9 cellular contexts compared by ENCODE assay signal in genomic region chr17:8965394-8966168, GRCh38. TPM values are rescaled to one million over a fixed set of nuclear protein-coding genes. Genes with fewer than 3 reads are reported as not detected.
A peak's percentile ranks its signal among the peaks of the same experiment; 100 is the strongest.
DNase-seq lines count a peak whose midpoint lies in the region; ATAC-seq and TF ChIP-seq lines count a peak whose summit lies in the region.
"Had no signal": no experiment of that assay in that cellular context is flagged by ENCODE, and none has a peak within 500 bp of the region (broad histone marks: within the 10 kb centered on the region; RNA-seq: fewer than 3 reads in every experiment).

Gene PIK3R5 (minus strand): TSS chr17:8965707. CDS start chr17:8911494, 54,213 bp downstream.

- DNase-seq in CD1c-positive myeloid dendritic cell (ENCODE audit: extremely low spot score): peak; percentile 83
- peak; percentile 74 for DNase-seq in NB4 (ENCODE audit: low read depth)
- DNase-seq in activated CD8-positive, alpha-beta memory T cell treated with anti-CD3 and anti-CD28 coated beads, Interleukin-2, amount 50 U/mL, for 1 hour (ENCODE audit: extremely low read depth): peak; percentile 51
- peak in 1 of 2 donors; percentile 19 for DNase-seq in cardiac muscle cell (ENCODE audit: low read depth in 1 of 2, low spot score in 1 of 2)
- peak; percentile 67 for DNase-seq in sciatic nerve (ENCODE audit: low spot score)
- DNase-seq in NCI-H446 (lab: John Stamatoyannopoulos, UW): no peak
- no peak for DNase-seq in occipital lobe (lab: John Stamatoyannopoulos, UW)

- intact Hi-C loops in sciatic nerve (cut with DNase I): no loop called here

- no peaks in the 10 kb centered on the region for H3K9me3 ChIP-seq in cardiac muscle cell (ENCODE audit: low read depth)

- peaks cover 66% of the 10 kb centered on the region for H3K27me3 ChIP-seq in cardiac muscle cell

- H3K4me3 ChIP-seq in NB4 (ENCODE audit: low read depth, low read length) (peak within 1 kb of the TSS; percentile 28), cardiac muscle cell (peak within 1 kb of the TSS; percentile 23)

- ATAC-seq in GM21447 (IDR thresholded peaks at IDR 0.05; ENCODE audit: unreplicated experiment) (peak; percentile 63), sciatic nerve (peak; percentile 77)

- H3K4me1 ChIP-seq in cardiac muscle cell (ENCODE audit: low read depth): no peaks in the 10 kb centered on the region

- no peaks in the 10 kb centered on the region for H3K36me3 ChIP-seq in cardiac muscle cell

- no peak for TF ChIP-seq CTCF in NB4 (IDR thresholded peaks at IDR 0.05; ENCODE audit: low read depth, low read length)
- no peak for TF ChIP-seq CTCF in cardiac muscle cell (IDR thresholded peaks at IDR 0.05; ENCODE audit: low read depth, low read length)

- H3K27ac ChIP-seq in cardiac muscle cell: no peak within 1 kb of the TSS

- no peak for TF ChIP-seq POLR2A in NB4 (IDR thresholded peaks at IDR 0.05; ENCODE audit: extremely low read depth, insufficient read length)

RNA-seq across cellular contexts. Expression of gene PIK3R5, which starts in this region (rescaled TPM):
- 0.09 and 0.28 TPM in 2 replicates for total RNA-seq in cardiac muscle cell
- polyA plus RNA-seq in cardiac muscle cell: 0.09 and 0.38 TPM in 2 replicates
- total RNA-seq in sciatic nerve: 15.1 TPM
- total RNA-seq in occipital lobe: 0.62 TPM
- total RNA-seq: fibroblast of lung had no signal

Comparison
In these comparisons a context has a peak if more than half of its experiments do, and no peak if none do; other contexts are left out.
1. DNase-seq: peak in CD1c-positive myeloid dendritic cell (single experiment), NB4 (single experiment), activated CD8-positive, alpha-beta memory T cell treated with anti-CD3 and anti-CD28 coated beads, Interleukin-2, amount 50 U/mL, for 1 hour (single experiment) and sciatic nerve (single experiment); none in NCI-H446 (0 of 2) and occipital lobe (single experiment).